In the genomic region with DNA sequence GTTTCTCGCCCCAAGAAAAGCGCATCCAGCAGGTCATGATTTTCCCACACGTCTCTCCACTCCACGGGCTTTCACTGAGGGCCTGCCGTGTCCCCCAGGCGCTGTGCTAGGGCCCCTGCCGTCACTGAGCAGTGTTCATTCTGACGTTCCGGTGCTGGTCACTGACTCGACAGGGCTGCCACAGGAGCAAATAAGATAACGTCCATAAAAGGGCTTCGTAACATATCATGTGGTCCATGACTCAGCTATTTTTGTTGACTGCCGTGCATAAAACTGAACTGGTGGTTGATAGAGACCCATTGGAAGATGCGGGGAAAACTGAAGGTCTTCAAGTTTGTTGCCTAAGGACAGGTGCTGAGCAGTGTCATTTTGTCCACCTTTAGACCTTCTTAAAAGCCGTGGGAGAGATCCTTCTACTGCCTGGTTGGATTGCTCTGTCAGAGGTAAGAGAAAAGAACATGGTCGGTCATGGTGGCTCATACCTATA, we compare ENCODE assay signal across 20 cellular contexts. TPM values are rescaled to one million over a fixed set of nuclear protein-coding genes. Genes with fewer than 3 reads are reported as not detected.
DNase-seq lines count a peak whose midpoint lies in the region; ATAC-seq and TF ChIP-seq lines count a peak whose summit lies in the region.
"Had no signal": no experiment of that assay in that cellular context is flagged by ENCODE, and none has a peak within 500 bp of the region (broad histone marks: within the 10 kb centered on the region; RNA-seq: fewer than 3 reads in every experiment).

No MANE protein-coding gene starts in this region.

- DNase-seq in A172 (ENCODE audit: low spot score), result peak; percentile 9
- no peak for DNase-seq in WTC11 (ENCODE audit: low spot score)
- DNase-seq in osteoblast (ENCODE audit: insufficient read length, low spot score, missing footprints), result peak; percentile 34
- no peak for DNase-seq in dermis blood vessel endothelial cell
- no peak for DNase-seq in NCI-H1930 (lab: John Stamatoyannopoulos, UW)
- no peak for DNase-seq in NCI-H2107 treated with DMSO at 0.1 percent for 48 hours (lab: John Stamatoyannopoulos, UW; ENCODE audit: unreplicated experiment)
- DNase-seq: CD4-positive, CD25-positive, alpha-beta regulatory T cell; H9; Kasumi-1; MG63; NCI-H1105; NCI-H1694; NCI-H2107; NCI-H2227 treated with DMSO at 0.1 percent for 48 hours; NCI-H510A treated with DMSO at 0.1 percent for 48 hours; NCI-H774 had no signal

- no peak overlapping the region for H3K4me3 Mint-ChIP-seq in WTC11
- H3K4me3 Mint-ChIP-seq: CD4-positive, CD25-positive, alpha-beta regulatory T cell; H9 had no signal

- TF ChIP-seq CTCF in WTC11 (IDR thresholded peaks at IDR 0.05), result no peak
- no peak for TF ChIP-seq CTCF in osteoblast (IDR thresholded peaks at IDR 0.05; ENCODE audit: extremely low read depth, low read depth, low read length)

- no peaks in the 10 kb centered on the region for H3K36me3 ChIP-seq in BLaER1
- no peaks in the 10 kb centered on the region for H3K36me3 ChIP-seq in osteoblast (ENCODE audit: insufficient read depth, low read length)
- H3K36me3 ChIP-seq: MG63 had no signal

- peak overlapping the region; percentile 57 for H3K27ac ChIP-seq in BLaER1
- no peak overlapping the region for H3K27ac ChIP-seq in osteoblast (ENCODE audit: low read depth, low read length)

- H4K20me1 ChIP-seq in BLaER1, result no peaks in the 10 kb centered on the region
- H4K20me1 ChIP-seq in osteoblast (ENCODE audit: insufficient read depth, low read length), result no peaks in the 10 kb centered on the region

- H3K4me1 ChIP-seq in BLaER1 (peaks cover 74% of the 10 kb centered on the region), osteoblast (ENCODE audit: insufficient read depth, low read length) (no peaks in the 10 kb centered on the region)
- H3K4me1 ChIP-seq: Caco-2 had no signal

- no peaks in the 10 kb centered on the region for H3K4me1 Mint-ChIP-seq in WTC11
- H3K4me1 Mint-ChIP-seq: CD4-positive, CD25-positive, alpha-beta regulatory T cell had no signal

- H3K4me3 ChIP-seq in BLaER1 (no peak overlapping the region), osteoblast (ENCODE audit: insufficient read depth, low read length) (no peak overlapping the region)
- H3K4me3 ChIP-seq: MG63 had no signal

- H3K4me2 ChIP-seq in BLaER1, result peak overlapping the region; percentile 43
- no peak overlapping the region for H3K4me2 ChIP-seq in osteoblast (ENCODE audit: insufficient read depth, low read length)

- H2AFZ ChIP-seq in osteoblast (ENCODE audit: low read length), result no peak overlapping the region

- no peak overlapping the region for H3K27ac Mint-ChIP-seq in WTC11
- H3K27ac Mint-ChIP-seq: CD4-positive, CD25-positive, alpha-beta regulatory T cell; H9 had no signal

- H3K36me3 Mint-ChIP-seq in WTC11, result peaks cover 29% of the 10 kb centered on the region
- H3K36me3 Mint-ChIP-seq: CD4-positive, CD25-positive, alpha-beta regulatory T cell; IgD-negative memory B cell had no signal

- H3K9ac ChIP-seq in BLaER1, result no peak overlapping the region

- no peak for ATAC-seq in WTC11

- peaks cover 34% of the 10 kb centered on the region for H3K9me3 ChIP-seq in BLaER1
- H3K9me3 ChIP-seq in osteoblast (ENCODE audit: low read depth, low read length), result no peaks in the 10 kb centered on the region
- H3K9me3 ChIP-seq: MG63 had no signal

- POLR2A ChIA-PET in WTC11 (lab: Charles Lee), result no interaction called here

- no peaks in the 10 kb centered on the region for H3K79me2 ChIP-seq in osteoblast (ENCODE audit: insufficient read depth, low read length)

- H3K27me3 ChIP-seq in BLaER1 (no peaks in the 10 kb centered on the region), osteoblast (ENCODE audit: insufficient read depth, low read length) (no peaks in the 10 kb centered on the region)
- H3K27me3 ChIP-seq: MG63 had no signal

- CTCF ChIA-PET in WTC11 (lab: Charles Lee), result no interaction called here

- peaks cover 6% of the 10 kb centered on the region for H3K27me3 Mint-ChIP-seq in WTC11 (ENCODE audit: low read depth)
- H3K27me3 Mint-ChIP-seq: CD4-positive, CD25-positive, alpha-beta regulatory T cell had no signal

- peaks cover 30% of the 10 kb centered on the region for H3K9me3 Mint-ChIP-seq in WTC11

TF ChIP-seq in WTC11, 78 proteins besides CTCF, POLR2A, EP300 and RAD21:
- TF ChIP-seq, protein P1, sequence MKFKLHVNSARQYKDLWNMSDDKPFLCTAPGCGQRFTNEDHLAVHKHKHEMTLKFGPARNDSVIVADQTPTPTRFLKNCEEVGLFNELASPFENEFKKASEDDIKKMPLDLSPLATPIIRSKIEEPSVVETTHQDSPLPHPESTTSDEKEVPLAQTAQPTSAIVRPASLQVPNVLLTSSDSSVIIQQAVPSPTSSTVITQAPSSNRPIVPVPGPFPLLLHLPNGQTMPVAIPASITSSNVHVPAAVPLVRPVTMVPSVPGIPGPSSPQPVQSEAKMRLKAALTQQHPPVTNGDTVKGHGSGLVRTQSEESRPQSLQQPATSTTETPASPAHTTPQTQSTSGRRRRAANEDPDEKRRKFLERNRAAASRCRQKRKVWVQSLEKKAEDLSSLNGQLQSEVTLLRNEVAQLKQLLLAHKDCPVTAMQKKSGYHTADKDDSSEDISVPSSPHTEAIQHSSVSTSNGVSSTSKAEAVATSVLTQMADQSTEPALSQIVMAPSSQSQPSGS (CRISPR knock-in tag; IDR thresholded peaks at IDR 0.05; ENCODE audit: borderline replicate concordance, low read depth), result no peak
- 0 out of 2 replicates have a peak, but pooled peaks have one; percentile 34 for TF ChIP-seq NFE2L1 (CRISPR knock-in tag; IDR thresholded peaks at IDR 0.05)

RNA-seq across cellular contexts. Expression of gene ADGRD1, which starts 46.3 kb away (rescaled TPM):
- total RNA-seq in A172 (2014; rRNA removed; shearing (Covaris generic)), result 0.52 and 0.81 TPM in 2 replicates
- total RNA-seq in WTC11 (2021) (0.77 to 0.87 TPM (median 0.80 TPM) in 3 replicates), osteoblast (0.29 and 0.72 TPM in 2 replicates), dermis blood vessel endothelial cell (0.17 and 0.33 TPM in 2 replicates)
- total RNA-seq: CD4-positive, CD25-positive, alpha-beta regulatory T cell; RPMI7951 had no signal

Comparison
In these comparisons a context has a peak if more than half of its experiments do, and no peak if none do; other contexts are left out.
1. DNase-seq: peak in A172 (single experiment) and osteoblast (single experiment); none in WTC11 (single experiment), dermis blood vessel endothelial cell (single experiment), NCI-H1930 (0 of 2) and NCI-H2107 treated with DMSO at 0.1 percent for 48 hours (single experiment).